In the genomic region with DNA sequence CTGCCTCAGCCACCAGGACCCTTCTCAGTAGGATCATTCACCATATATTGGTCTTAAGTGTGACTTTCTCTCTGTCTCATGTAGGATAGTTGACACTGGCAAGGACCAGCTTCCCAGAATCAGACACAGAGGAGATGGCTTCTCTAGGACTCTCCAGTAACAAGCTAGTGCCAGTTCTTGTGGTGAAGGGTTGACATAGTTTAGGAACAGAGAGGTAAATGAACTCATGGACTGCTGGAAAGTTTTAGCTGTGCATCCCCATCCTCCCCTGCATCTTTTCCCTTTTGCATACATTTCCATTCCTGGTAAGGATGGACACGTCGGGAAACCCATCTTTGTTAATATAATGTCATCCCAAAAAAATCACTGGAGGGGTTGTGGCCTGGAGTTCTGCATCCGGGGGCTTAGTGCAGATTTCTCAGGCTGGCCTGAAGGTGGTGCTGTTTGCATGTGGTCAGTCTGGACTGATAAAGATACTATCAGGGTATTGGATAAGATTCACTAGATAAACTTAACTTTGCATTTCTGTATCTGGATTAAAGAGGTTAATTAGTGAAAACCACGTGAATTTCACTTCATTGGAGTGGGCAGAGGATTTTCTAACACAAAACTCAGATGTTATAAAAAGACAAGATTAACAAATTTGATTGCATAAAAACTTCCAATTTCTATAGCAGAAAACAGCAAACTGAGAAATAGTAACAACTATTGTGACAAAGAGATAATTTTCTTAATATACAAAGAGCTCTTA, we compare ENCODE assay signal across 8 cellular contexts.
DNase-seq lines count a peak whose midpoint lies in the region; ATAC-seq and TF ChIP-seq lines count a peak whose summit lies in the region.

No MANE protein-coding gene starts in this region.

- H3K27ac ChIP-seq in C4-2B (no peak overlapping the region), RWPE1 (peak overlapping the region; percentile 25; the same call in 1 of the 2 replicates), left ventricle myocardium inferior (replicated peaks) (no peak overlapping the region)

- intact Hi-C loops in left ventricle myocardium inferior (cut with micrococcal nuclease) (loop anchor here (2.0 kb wide), 1 partner anchor 142 kb away; no protein-coding TSS in a partner anchor), sciatic nerve (cut with DNase I) (loop anchor here (5.0 kb wide), 1 partner anchor 141 kb away; no protein-coding TSS in a partner anchor)

- H3K4me1 Mint-ChIP-seq in activated naive CD8-positive, alpha-beta T cell treated with anti-CD3 and anti-CD28 coated beads, Interleukin-2, amount 50 U/mL, for 24 hours: no peaks in the 10 kb centered on the region

- H3K36me3 ChIP-seq in left ventricle myocardium inferior: no peaks in the 10 kb centered on the region

- H3K4me3 Mint-ChIP-seq in activated naive CD8-positive, alpha-beta T cell treated with anti-CD3 and anti-CD28 coated beads, Interleukin-2, amount 50 U/mL, for 24 hours: no peak overlapping the region

- peaks cover 2% of the 10 kb centered on the region for H3K36me3 Mint-ChIP-seq in activated naive CD8-positive, alpha-beta T cell treated with anti-CD3 and anti-CD28 coated beads, Interleukin-2, amount 50 U/mL, for 24 hours (ENCODE audit: low read depth)

- CTCF ChIA-PET in RWPE1 (lab: Yijun Ruan, JAX): interaction anchor here (0.8 to 3.1 kb wide), 9 partner anchors 11 to 275 kb away, joined by 3 to 43 read pairs (median 4); partner anchors contain the start of gene CIB2

- no peaks in the 10 kb centered on the region for H3K27me3 Mint-ChIP-seq in activated naive CD8-positive, alpha-beta T cell treated with anti-CD3 and anti-CD28 coated beads, Interleukin-2, amount 50 U/mL, for 24 hours

- ATAC-seq in activated naive CD8-positive, alpha-beta T cell treated with anti-CD3 and anti-CD28 coated beads, Interleukin-2, amount 50 U/mL, for 24 hours: peak; percentile 68
- ATAC-seq in sciatic nerve (peak; percentile 88), HG03460 (IDR thresholded peaks at IDR 0.05; ENCODE audit: unreplicated experiment) (no peak), GM19035 (IDR thresholded peaks at IDR 0.05; ENCODE audit: unreplicated experiment) (no peak)

- peaks cover 5% of the 10 kb centered on the region for H3K4me1 ChIP-seq in left ventricle myocardium inferior

- no peak overlapping the region for H3K4me3 ChIP-seq in left ventricle myocardium inferior

- DNase-seq in H4 (ENCODE audit: low spot score): peak; percentile 44
- peak; percentile 87 for DNase-seq in RWPE1 (ENCODE audit: low spot score)
- DNase-seq in activated naive CD8-positive, alpha-beta T cell treated with anti-CD3 and anti-CD28 coated beads, Interleukin-2, amount 50 U/mL, for 24 hours: peak; percentile 63
- no peak for DNase-seq in left ventricle myocardium inferior
- no peak for DNase-seq in sciatic nerve (ENCODE audit: low spot score)

- no peaks in the 10 kb centered on the region for H3K27me3 ChIP-seq in left ventricle myocardium inferior (ENCODE audit: low read depth)

- POLR2A ChIA-PET in RWPE1 (lab: Yijun Ruan, JAX; ENCODE audit: low non-redundant PET): no interaction called here

- TF ChIP-seq CTCF in C4-2B (conservative IDR thresholded peaks at IDR 0.05): peak; percentile 95
- peak; percentile 97 for TF ChIP-seq CTCF in RWPE1 (conservative IDR thresholded peaks at IDR 0.05; ENCODE audit: low read depth)
- TF ChIP-seq CTCF in left ventricle myocardium inferior (IDR thresholded peaks at IDR 0.05; ENCODE audit: borderline replicate concordance): peak; percentile 88

- no peaks in the 10 kb centered on the region for H3K9me3 Mint-ChIP-seq in activated naive CD8-positive, alpha-beta T cell treated with anti-CD3 and anti-CD28 coated beads, Interleukin-2, amount 50 U/mL, for 24 hours

- no peak overlapping the region for H3K27ac Mint-ChIP-seq in activated naive CD8-positive, alpha-beta T cell treated with anti-CD3 and anti-CD28 coated beads, Interleukin-2, amount 50 U/mL, for 24 hours

- peaks cover 7% of the 10 kb centered on the region for H3K9me3 ChIP-seq in left ventricle myocardium inferior (replicated peaks)

Comparison
In these comparisons a context has a peak if more than half of its experiments do, and no peak if none do; other contexts are left out.
1. DNase-seq: peak in H4 (single experiment), RWPE1 (single experiment) and activated naive CD8-positive, alpha-beta T cell treated with anti-CD3 and anti-CD28 coated beads, Interleukin-2, amount 50 U/mL, for 24 hours (single experiment); none in left ventricle myocardium inferior (single experiment) and sciatic nerve (single experiment).
2. ATAC-seq: peak in activated naive CD8-positive, alpha-beta T cell treated with anti-CD3 and anti-CD28 coated beads, Interleukin-2, amount 50 U/mL, for 24 hours (single experiment) and sciatic nerve (single experiment); none in HG03460 (single experiment) and GM19035 (single experiment).
3. Peak in every context shown above with its lines, with median percentiles within 50 percentile points of each other: CTCF ChIP-seq.